11 cellular contexts compared by ENCODE assay signal in genomic region chr7:44287488-44288380, GRCh38. TPM values are rescaled to one million over a fixed set of nuclear protein-coding genes. Genes with fewer than 3 reads are reported as not detected.
A peak's percentile ranks its signal among the peaks of the same experiment; 100 is the strongest.
DNase-seq lines count a peak whose midpoint lies in the region; ATAC-seq, FAIRE-seq and TF ChIP-seq lines count a peak whose summit lies in the region.
"Had no signal": no experiment of that assay in that cellular context is flagged by ENCODE, and none has a peak within 500 bp of the region (broad histone marks: within the 10 kb centered on the region; RNA-seq: fewer than 3 reads in every experiment).

No MANE protein-coding gene starts in this region.

- no peaks in the 10 kb centered on the region for H3K79me2 ChIP-seq in GM12878 (ENCODE audit: control insufficient read depth, insufficient read depth, low read length)
- H3K79me2 ChIP-seq in HepG2 (ENCODE audit: insufficient read depth, low read length): no peaks in the 10 kb centered on the region

- H3K4me3 ChIP-seq in GM12878 (no peak overlapping the region), HepG2 (replicated peaks in 1 of 3; ENCODE audit: insufficient read depth in 1 of 3, low read depth in 2 of 3, low read length in 3 of 3) (no peak overlapping the region), transverse colon (no peak overlapping the region)

- BruUV-seq in GM12878 (replicated peaks; lab: Mats Ljungman, UMichigan): no TSS peak
- no TSS peak for BruUV-seq in HepG2 (replicated peaks; lab: Mats Ljungman, UMichigan)

- CTCF ChIA-PET in GM12878 (lab: Yijun Ruan, JAX): no interaction called here
- CTCF ChIA-PET in HepG2 (lab: Yijun Ruan, JAX; ENCODE audit: low intra/inter-chr PET ratio, low total read pairs): no interaction called here

- no peak overlapping the region for H3K27ac ChIP-seq in GM12878 (ENCODE audit: control insufficient read depth, insufficient read depth)
- H3K27ac ChIP-seq in HepG2 (ENCODE audit: extremely low read length, insufficient read depth, low read length): no peak overlapping the region
- H3K27ac ChIP-seq in transverse colon: no peak overlapping the region

- H3K27me3 ChIP-seq in GM12878 (replicated peaks in 1 of 2; ENCODE audit: control insufficient read depth in 2 of 2, insufficient read depth in 2 of 2, low read length in 1 of 2) (peaks cover 0 to 2% of the 10 kb centered on the region in 2 experiments; a peak in 3 of 4 replicates), HepG2 (ENCODE audit: control insufficient read depth in 1 of 2, insufficient read depth in 2 of 2, low read length in 2 of 2) (peaks cover 11 to 91% of the 10 kb centered on the region in 2 experiments), transverse colon (peaks cover 10% of the 10 kb centered on the region)

- SMC1A ChIA-PET in GM12878 (lab: Charles Lee; ENCODE audit: uncharacterized antibody, unreplicated experiment): no interaction called here

- POLR2A ChIA-PET in GM12878 (lab: Charles Lee): no interaction called here
- POLR2A ChIA-PET in HepG2 (lab: Yijun Ruan, JAX): no interaction called here

- H3K4me2 ChIP-seq in GM12878 (ENCODE audit: control insufficient read depth, insufficient read depth): no peak overlapping the region
- H3K4me2 ChIP-seq in HepG2 (ENCODE audit: low read depth, low read length): no peak overlapping the region

- ATAC-seq in GM12878 (peak; percentile 18; the same call in 1 of the 3 replicates), HepG2 (peak; percentile 44)

- RAD21 ChIA-PET in GM12878 (lab: Charles Lee; ENCODE audit: unreplicated experiment): no interaction called here

- no peaks in the 10 kb centered on the region for H4K20me1 ChIP-seq in GM12878 (ENCODE audit: control insufficient read depth, insufficient read depth)
- H4K20me1 ChIP-seq in HepG2 (ENCODE audit: insufficient read depth, low read length): no peaks in the 10 kb centered on the region

- H3K9me3 ChIP-seq in GM12878 (replicated peaks; ENCODE audit: control insufficient read depth, insufficient read depth, low read length) (no peaks in the 10 kb centered on the region), HepG2 (ENCODE audit: low read length) (no peaks in the 10 kb centered on the region), transverse colon (no peaks in the 10 kb centered on the region)

- TF ChIP-seq POLR2A in GM12878 (IDR thresholded peaks at IDR 0.05; ENCODE audit: low read depth, low read length) (no peak), HepG2 (IDR thresholded peaks at IDR 0.05; ENCODE audit: insufficient read depth in 1 of 2, low read depth in 2 of 2, low read length in 2 of 2) (no peak), transverse colon (IDR thresholded peaks at IDR 0.05) (no peak)

- H3K9ac ChIP-seq in GM12878 (ENCODE audit: control insufficient read depth, insufficient read depth, low read length) (no peak overlapping the region), HepG2 (ENCODE audit: insufficient read depth, low read depth, low read length) (no peak overlapping the region)

- TF ChIP-seq EP300 in GM12878 (IDR thresholded peaks at IDR 0.05; ENCODE audit: borderline replicate concordance in 1 of 2, control insufficient read depth in 1 of 2, low read depth in 2 of 2, low read length in 2 of 2) (no peak), HepG2 (IDR thresholded peaks at IDR 0.05; ENCODE audit: low read depth in 2 of 2, low read length in 2 of 2) (no peak), HepG2 (CRISPR knock-in tag; IDR thresholded peaks at IDR 0.05; ENCODE audit: borderline replicate concordance) (no peak), transverse colon (IDR thresholded peaks at IDR 0.05; ENCODE audit: low read depth) (no peak)

- no peak overlapping the region for H2AFZ ChIP-seq in GM12878 (ENCODE audit: control insufficient read depth, low read depth, low read length)
- no peak overlapping the region for H2AFZ ChIP-seq in HepG2 (ENCODE audit: low read length)

- TF ChIP-seq CTCF in GM12878 (IDR thresholded peaks at IDR 0.05 in 2 of 3, conservative IDR thresholded peaks at IDR 0.05 in 1 of 3; ENCODE audit: control insufficient read depth in 2 of 3, extremely low read depth in 1 of 3, insufficient read depth in 1 of 3, low read depth in 3 of 3, low read length in 3 of 3) (no peak), HepG2 (CRISPR knock-in tag; IDR thresholded peaks at IDR 0.05) (no peak), transverse colon (IDR thresholded peaks at IDR 0.05) (no peak), GM20000 (IDR thresholded peaks at IDR 0.05; ENCODE audit: extremely low read depth, missing control alignments) (no peak)

- FAIRE-seq in GM12878 (lab: Jason Lieb, UNC) (no peak), HepG2 (lab: Jason Lieb, UNC) (no peak)
- FAIRE-seq: bronchial epithelial cell had no signal

- H3K36me3 ChIP-seq in GM12878 (ENCODE audit: control insufficient read depth in 2 of 2, insufficient read depth in 2 of 2, low read length in 1 of 2) (no peaks in the 10 kb centered on the region), HepG2 (replicated peaks in 1 of 2; ENCODE audit: control insufficient read depth in 1 of 2, insufficient read depth in 2 of 2, low read length in 2 of 2) (no peaks in the 10 kb centered on the region), transverse colon (no peaks in the 10 kb centered on the region)

- in situ Hi-C loops in GM12878 (cut with MboI): no loop called here
- in situ Hi-C loops in HepG2 (cut with HindIII; ENCODE audit: extremely low pct_ligation_motif_present, low pct_unique_long_range_greater_than_20kb): no loop called here
- in situ Hi-C loops in transverse colon (cut with MboI; ENCODE audit: low pct_ligation_motif_present in 1 of 4, low pct_unique_long_range_greater_than_20kb in 1 of 4, low sequenced_read_pairs in 3 of 4): no loop called here

- intact Hi-C loops in GM12878 (cut with micrococcal nuclease; ENCODE audit: unreplicated experiment): no loop called here
- intact Hi-C loops in HepG2 (cut with micrococcal nuclease; ENCODE audit: unreplicated experiment): no loop called here
- intact Hi-C loops in transverse colon (cut with DNase I; ENCODE audit: low total_unique reads): no loop called here

- DNase-seq in activated effector memory CD4-positive, alpha-beta T cell treated with anti-CD3 and anti-CD28 coated beads, Interleukin-2, amount 50 U/mL, for 16 hours: peak; percentile 45
- no peak for DNase-seq in activated effector memory CD4-positive, alpha-beta T cell treated with Interleukin-2 at 50 U/mL for 16 hours
- DNase-seq in GM12878 (ENCODE audit: low read depth, low spot score) (no peak), HepG2 (ENCODE audit: low spot score) (no peak), transverse colon (peak; percentile 2), pons (ENCODE audit: low spot score) (no peak), GM20000 (ENCODE audit: low spot score) (no peak)
- no peak for DNase-seq in stimulated activated CD4-positive, alpha-beta T cell treated with anti-CD3 and anti-CD28 coated beads, Interleukin-4, amount 100 ng/mL, for 24 hours
- DNase-seq: NCI-H2029 treated with DMSO at 0.1 percent for 48 hours; stimulated activated CD4-positive, alpha-beta T cell treated with anti-CD3 and anti-CD28 coated beads, Interleukin-12 subunit alpha, Interleukin-12 subunit beta, amount 100 ng/mL, for 4 hours had no signal

- no peak for TF ChIP-seq RAD21 in GM12878 (IDR thresholded peaks at IDR 0.05; ENCODE audit: insufficient read depth, low read depth, low read length)
- TF ChIP-seq RAD21 in HepG2 (CRISPR knock-in tag; IDR thresholded peaks at IDR 0.05): no peak

- H3K4me1 ChIP-seq in GM12878 (ENCODE audit: control insufficient read depth, insufficient read depth, low read length) (no peaks in the 10 kb centered on the region), HepG2 (ENCODE audit: insufficient read depth, low read length) (no peaks in the 10 kb centered on the region), transverse colon (no peaks in the 10 kb centered on the region)

- WGBS in GM12878 (ENCODE audit: insufficient coverage, insufficient replicate concordance, low lambda C conversion rate, missing lambda C conversion rate): 57% methylated on average over 17 of the region's 17 CpGs
- 33% methylated on average over 8 of the region's 17 CpGs for whole genome bisulfite sequencing in HepG2 (ENCODE audit: low lambda C conversion rate)
- WGBS in transverse colon (ENCODE audit: low coverage in 1 of 2), 2 donors: 80 to 82% methylated on average over 1 to 17 of the region's 17 CpGs

RNA-seq across cellular contexts. Expression of gene CAMK2B, which starts 37.7 kb away (rescaled TPM):
- total RNA-seq in GM12878 (2013; cell fraction: nucleolus; rRNA removed): 0.77 and 0.95 TPM in 2 replicates
- total RNA-seq in GM12878 (2014; rRNA removed): 0.16 and 0.17 TPM in 2 replicates
- total RNA-seq in GM12878 (2014; rRNA removed; fragmentation: Illumina TruSeq; extraction: Trizol): not detected in 2 replicates
- total RNA-seq in GM12878 (2021): 0.23 and 0.24 TPM in 2 replicates
- polyA plus RNA-seq in GM12878 (2011; ENCODE audit: low read depth): not detected
- polyA plus RNA-seq in GM12878 (2011; rRNA removed): 0.06 and 0.11 TPM in 2 replicates
- polyA plus RNA-seq in GM12878 (2011; cell fraction: cytosol; rRNA removed): 0.10 and 0.21 TPM in 2 replicates
- polyA plus RNA-seq in GM12878 (2011; cell fraction: nucleus; rRNA removed): 0.15 and 0.58 TPM in 2 replicates
- polyA plus RNA-seq in GM12878 (2012): 0.24 and 0.48 TPM in 2 replicates
- 0.06 TPM in 1 of 2 replicates, not detected in the other for polyA plus RNA-seq in GM12878 (2014; fragmentation: Illumina TruSeq; extraction: Trizol)
- not detected for polyA plus RNA-seq in GM12878 (2014; fragmentation: Nextera tagmentation; extraction: Ambion mirVana)
- polyA plus RNA-seq in GM12878 (2014; rRNA removed): 0.06 and 0.22 TPM in 2 replicates
- not detected for polyA plus RNA-seq in GM12878 (2016; fragmentation: Nextera tagmentation; extraction: Ambion mirVana)
- polyA minus RNA-seq in GM12878 (2011; rRNA and poly(A)+ RNA removed): not detected in 2 replicates
- not detected in 2 replicates for polyA minus RNA-seq in GM12878 (2011; cell fraction: cytosol; rRNA and poly(A)+ RNA removed)
- not detected in 2 replicates for polyA minus RNA-seq in GM12878 (2011; cell fraction: nucleus; rRNA and poly(A)+ RNA removed)
- 0.13 and 0.27 TPM in 2 replicates for total RNA-seq in HepG2 (2016; rRNA removed; fragmentation: Illumina TruSeq; extraction: Trizol)
- total RNA-seq in HepG2 (2016; cell fraction: cytosol; rRNA removed; fragmentation: Illumina TruSeq; extraction: Trizol; ENCODE audit: low read depth): not detected in 2 replicates
- total RNA-seq in HepG2 (2016; cell fraction: insoluble cytoplasmic fraction; rRNA removed; fragmentation: Illumina TruSeq; extraction: Trizol): 0.06 and 0.19 TPM in 2 replicates
- total RNA-seq in HepG2 (2016; cell fraction: membrane; rRNA removed; fragmentation: Illumina TruSeq; extraction: Trizol): 0.21 TPM in 1 of 2 replicates, not detected in the other
- 0.09 TPM in 1 of 2 replicates, not detected in the other for total RNA-seq in HepG2 (2016; cell fraction: nucleus; rRNA removed; fragmentation: Illumina TruSeq; extraction: Trizol)
- 0.20 and 0.48 TPM in 2 replicates for polyA plus RNA-seq in HepG2 (2011; rRNA removed)
- polyA plus RNA-seq in HepG2 (2011; cell fraction: cytosol; rRNA removed): 0.09 and 0.39 TPM in 2 replicates
- 0.10 and 0.19 TPM in 2 replicates for polyA plus RNA-seq in HepG2 (2011; cell fraction: nucleus; rRNA removed)
- 0.09 TPM in 1 of 2 replicates, not detected in the other for polyA plus RNA-seq in HepG2 (2012)
- 0.18 TPM in 1 of 2 replicates, not detected in the other for polyA plus RNA-seq in HepG2 (2016; cell fraction: cytosol; fragmentation: Illumina TruSeq; extraction: Trizol; ENCODE audit: low read depth)
- polyA plus RNA-seq in HepG2 (2016; cell fraction: insoluble cytoplasmic fraction; fragmentation: Illumina TruSeq; extraction: Trizol; ENCODE audit: low read depth): 0.43 and 0.62 TPM in 2 replicates
- 0.30 TPM in 1 of 2 replicates, not detected in the other for polyA plus RNA-seq in HepG2 (2016; cell fraction: membrane; fragmentation: Illumina TruSeq; extraction: Trizol; ENCODE audit: low read depth)
- polyA plus RNA-seq in HepG2 (2016; cell fraction: nucleus; fragmentation: Illumina TruSeq; extraction: Trizol; ENCODE audit: insufficient read depth, low read depth): not detected in 2 replicates
- 0.04 and 0.56 TPM in 2 replicates for polyA minus RNA-seq in HepG2 (2011; rRNA and poly(A)+ RNA removed; ENCODE audit: low replicate concordance)
- polyA minus RNA-seq in HepG2 (2011; cell fraction: cytosol; rRNA and poly(A)+ RNA removed): not detected in 2 replicates
- not detected in 2 replicates for polyA minus RNA-seq in HepG2 (2011; cell fraction: nucleus; rRNA and poly(A)+ RNA removed)
- total RNA-seq in transverse colon: 1 to 10 TPM in 1 of 4 donors, under 1 TPM in 2, not detected in 1; 0.16 to 2.8 (median 0.27) TPM
- total RNA-seq: bronchial epithelial cell had no signal

Comparison
In these comparisons a context has a peak if more than half of its experiments do, and no peak if none do; other contexts are left out.
1. DNase-seq: peak in activated effector memory CD4-positive, alpha-beta T cell treated with anti-CD3 and anti-CD28 coated beads, Interleukin-2, amount 50 U/mL, for 16 hours (single experiment) and transverse colon (single experiment); none in activated effector memory CD4-positive, alpha-beta T cell treated with Interleukin-2 at 50 U/mL for 16 hours (single experiment), GM12878 (single experiment), HepG2 (single experiment), stimulated activated CD4-positive, alpha-beta T cell treated with anti-CD3 and anti-CD28 coated beads, Interleukin-4, amount 100 ng/mL, for 24 hours (single experiment), pons (single experiment) and GM20000 (single experiment).